In the genomic region with DNA sequence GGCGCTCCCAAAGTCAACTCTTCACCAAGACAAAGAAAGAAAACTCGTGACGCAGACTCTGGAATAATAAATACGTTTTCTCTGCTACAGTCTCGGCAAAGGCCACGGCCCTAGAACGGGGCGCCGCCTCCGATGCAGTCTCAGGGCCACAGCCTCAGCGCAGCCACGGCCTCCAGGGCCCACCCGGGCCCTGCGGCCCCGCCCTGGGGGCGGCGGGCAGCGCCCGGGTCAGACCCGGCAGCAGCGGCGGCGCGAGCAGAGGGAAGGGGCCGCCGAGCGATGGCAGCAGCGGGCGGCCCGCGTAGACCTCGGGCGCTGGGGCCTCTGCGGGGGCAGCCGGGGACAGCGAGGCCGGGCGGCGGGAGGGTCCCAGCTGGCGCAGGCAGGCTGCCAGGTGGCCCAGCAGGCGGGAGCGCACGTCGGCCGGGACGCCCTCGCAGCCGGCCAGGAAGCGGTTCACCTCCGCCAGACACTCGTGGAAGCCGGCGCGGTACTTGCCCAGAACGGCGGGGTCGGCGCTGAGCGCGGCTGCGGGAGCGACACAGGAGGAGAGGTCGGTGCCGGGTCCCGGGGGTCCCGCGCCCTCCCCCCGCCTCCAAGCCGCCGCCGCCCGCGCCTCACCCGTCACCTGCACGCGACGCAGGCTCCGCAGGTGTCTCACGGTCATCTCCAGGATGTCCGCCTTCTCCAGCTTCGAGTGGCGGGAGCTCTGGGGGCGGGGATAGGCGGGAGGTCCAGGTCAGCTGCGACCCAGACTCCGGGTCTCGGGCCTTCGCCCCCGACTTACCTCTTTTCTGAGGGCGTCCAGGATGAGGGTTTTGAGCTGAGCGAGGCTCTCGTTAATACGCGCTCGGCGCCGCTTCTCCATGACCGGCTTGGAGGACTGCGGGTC, we compare ENCODE assay signal across 8 cellular contexts. TPM values are rescaled to one million over a fixed set of nuclear protein-coding genes. Genes with fewer than 3 reads are reported as not detected.
DNase-seq lines count a peak whose midpoint lies in the region; ATAC-seq and TF ChIP-seq lines count a peak whose summit lies in the region.

No MANE protein-coding gene starts in this region.

- intact Hi-C loops in vagina (cut with DNase I), result no loop called here

- no peaks in the 10 kb centered on the region for H3K9me3 ChIP-seq in vagina

- TF ChIP-seq CTCF in NB4 (IDR thresholded peaks at IDR 0.05; ENCODE audit: low read depth, low read length) (no peak), vagina (IDR thresholded peaks at IDR 0.05) (no peak)

- H3K4me3 ChIP-seq in NB4 (ENCODE audit: low read depth, low read length) (no peak overlapping the region), vagina (peak overlapping the region; percentile 61 to 73)

- DNase-seq in DMS53 (lab: John Stamatoyannopoulos, UW) (peak; percentile 79), NB4 (ENCODE audit: low read depth) (peak; percentile 31), lung microvascular endothelial cell (ENCODE audit: low read depth in 2 of 2) (peak; percentile 42 to 65), vagina (ENCODE audit: extremely low spot score in 2 of 2) (no peak), UCSD-AML1 (lab: John Stamatoyannopoulos, UW; ENCODE audit: unreplicated experiment) (no peak), DMS114 treated with DMSO at 0.1 percent for 48 hours (lab: John Stamatoyannopoulos, UW; ENCODE audit: unreplicated experiment) (no peak)

- TF ChIP-seq POLR2A in NB4 (IDR thresholded peaks at IDR 0.05; ENCODE audit: extremely low read depth, insufficient read length) (no peak), vagina (IDR thresholded peaks at IDR 0.05) (no peak)

- no peaks in the 10 kb centered on the region for H3K36me3 ChIP-seq in vagina

- peak overlapping the region; percentile 49 for H3K27ac ChIP-seq in cingulate gyrus (ENCODE audit: low read depth, low read length)
- peak overlapping the region; percentile 99 for H3K27ac ChIP-seq in vagina

- H3K4me1 ChIP-seq in vagina, result peaks cover 34% of the 10 kb centered on the region

- no peak for ATAC-seq in GM19455 (IDR thresholded peaks at IDR 0.05; ENCODE audit: unreplicated experiment)

- H3K27me3 ChIP-seq in vagina, result no peaks in the 10 kb centered on the region

RNA-seq across cellular contexts. Expression of a gene that starts 0.7 kb away (rescaled TPM):
- 23.3 and 24.8 TPM in 2 replicates for total RNA-seq in lung microvascular endothelial cell
- 34.6 TPM for total RNA-seq in vagina

RNA-seq across cellular contexts. Expression of a gene that starts 14.1 kb away (rescaled TPM):
- total RNA-seq in lung microvascular endothelial cell (109 TPM in 2 replicates), vagina (29.0 TPM)

RNA-seq across cellular contexts. Expression of a gene that starts 17.3 kb away (rescaled TPM):
- not detected in 2 replicates for total RNA-seq in lung microvascular endothelial cell
- total RNA-seq in vagina, result not detected

RNA-seq across cellular contexts. Expression of a gene that starts 20.8 kb away (rescaled TPM):
- total RNA-seq in lung microvascular endothelial cell, result 35.7 and 53.8 TPM in 2 replicates
- total RNA-seq in vagina, result 25.5 TPM

RNA-seq across cellular contexts. Expression of a gene that starts 32.9 kb away (rescaled TPM):
- total RNA-seq in lung microvascular endothelial cell (under 0.01 and 0.22 TPM in 2 replicates), vagina (15.2 TPM)

Comparison
In these comparisons a context has a peak if more than half of its experiments do, and no peak if none do; other contexts are left out.
1. DNase-seq: peak in DMS53 (single experiment), NB4 (single experiment) and lung microvascular endothelial cell (2 of 2); none in vagina (0 of 2), UCSD-AML1 (single experiment) and DMS114 treated with DMSO at 0.1 percent for 48 hours (single experiment).